In the genomic region with DNA sequence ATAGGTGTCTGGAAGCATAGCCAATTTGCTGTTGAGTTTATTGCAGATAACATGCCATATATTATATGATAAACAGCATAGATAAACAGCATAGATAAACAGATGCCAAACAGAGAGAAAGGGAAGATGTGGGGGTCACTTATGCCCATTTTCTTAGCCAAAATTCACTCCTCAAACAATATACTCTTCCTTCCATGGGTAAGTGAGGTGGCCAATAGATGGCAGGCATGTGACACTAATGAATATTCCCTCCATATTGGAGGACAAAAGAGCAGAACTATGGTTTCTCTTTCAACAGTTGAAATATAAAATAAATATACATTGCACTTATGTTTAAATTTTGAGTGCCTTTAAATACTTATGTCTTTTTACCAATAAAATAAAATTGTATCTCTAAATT, we compare ENCODE assay signal across 8 cellular contexts.
DNase-seq lines count a peak whose midpoint lies in the region; ATAC-seq, FAIRE-seq and TF ChIP-seq lines count a peak whose summit lies in the region.

No MANE protein-coding gene starts in this region.

- no peaks in the 10 kb centered on the region for H3K9me2 ChIP-seq in OCI-LY1 (ENCODE audit: low read depth, low read length)

- peaks cover 7% of the 10 kb centered on the region for H3K9me3 Mint-ChIP-seq in activated naive CD4-positive, alpha-beta T cell treated with anti-CD3 and anti-CD28 coated beads for 36 hours

- H3K4me1 Mint-ChIP-seq in activated naive CD4-positive, alpha-beta T cell treated with anti-CD3 and anti-CD28 coated beads for 36 hours (ENCODE audit: low read depth) = no peaks in the 10 kb centered on the region

- TF ChIP-seq RAD21 in A549 (conservative IDR thresholded peaks at IDR 0.05 in 1 of 2, IDR thresholded peaks at IDR 0.05 in 1 of 2) = peak; percentile 56 to 65; a peak in 4 of 5 replicates

- no peaks in the 10 kb centered on the region for H3K36me3 Mint-ChIP-seq in activated naive CD4-positive, alpha-beta T cell treated with anti-CD3 and anti-CD28 coated beads for 36 hours (ENCODE audit: low read depth)

- no peaks in the 10 kb centered on the region for H3K27me3 Mint-ChIP-seq in activated naive CD4-positive, alpha-beta T cell treated with anti-CD3 and anti-CD28 coated beads for 36 hours (ENCODE audit: low read depth)

- peak; percentile 42 for TF ChIP-seq CTCF in A549 (IDR thresholded peaks at IDR 0.05)
- TF ChIP-seq CTCF in OCI-LY1 (IDR thresholded peaks at IDR 0.05; ENCODE audit: low read length) = peak; percentile 51

- TF ChIP-seq POLR2A in A549 (IDR thresholded peaks at IDR 0.05; ENCODE audit: low read length) = no peak
- no peak for TF ChIP-seq POLR2A in H54 (IDR thresholded peaks at IDR 0.05; ENCODE audit: low read depth, low read length)

- H3K79me2 ChIP-seq in OCI-LY1 (ENCODE audit: insufficient read depth, low read length) = no peaks in the 10 kb centered on the region

- H3K4me1 ChIP-seq in A549 (peaks cover 13% of the 10 kb centered on the region), OCI-LY1 (ENCODE audit: insufficient read depth, low read length, severe bottlenecking) (no peaks in the 10 kb centered on the region)

- DNase-seq in A549 (ENCODE audit: low read depth in 1 of 2, low spot score in 1 of 2) (peak; percentile 6 to 45), H54 (ENCODE audit: insufficient read length, low spot score) (no peak), glomerular visceral epithelial cell (ENCODE audit: extremely low spot score) (peak; percentile 46)
- DNase-seq in activated naive CD4-positive, alpha-beta T cell treated with anti-CD3 and anti-CD28 coated beads for 36 hours = no peak

- no peaks in the 10 kb centered on the region for H3F3A ChIP-seq in OCI-LY1 (ENCODE audit: insufficient read depth, low read length)

- no peak for TF ChIP-seq EP300 in A549 (IDR thresholded peaks at IDR 0.05)

- no peaks in the 10 kb centered on the region for H3K27me3 ChIP-seq in OCI-LY1 (ENCODE audit: insufficient read depth, low read length)

- no peak overlapping the region for H2AFZ ChIP-seq in OCI-LY1 (ENCODE audit: low read length)

- H3K36me3 ChIP-seq in OCI-LY1 (ENCODE audit: insufficient read depth, low read length) = no peaks in the 10 kb centered on the region

- H3K4me3 ChIP-seq in A549 (no peak overlapping the region), OCI-LY1 (ENCODE audit: low read depth, low read length, poor library complexity, severe bottlenecking) (no peak overlapping the region)

- no peaks in the 10 kb centered on the region for H4K20me1 ChIP-seq in OCI-LY1 (ENCODE audit: insufficient read depth, low read length)

- H3K27ac ChIP-seq in A549 (no peak overlapping the region), OCI-LY1 (ENCODE audit: low read depth, low read length, poor library complexity, severe bottlenecking) (no peak overlapping the region)

- peak in 1 of 2 experiments; percentile 68; a peak in 3 of 6 replicates for ATAC-seq in A549
- ATAC-seq in GM21381 (IDR thresholded peaks at IDR 0.05; ENCODE audit: unreplicated experiment) = no peak
- ATAC-seq in HG03442 (IDR thresholded peaks at IDR 0.05; ENCODE audit: unreplicated experiment) = no peak
- ATAC-seq in HG02981 (IDR thresholded peaks at IDR 0.05; ENCODE audit: unreplicated experiment) = no peak

- no peaks in the 10 kb centered on the region for H3K9me3 ChIP-seq in A549
- H3K9me3 ChIP-seq in OCI-LY1 (ENCODE audit: low read length) = no peaks in the 10 kb centered on the region

- FAIRE-seq in A549 (lab: Jason Lieb, UNC) = no peak
- peak; percentile 79 for FAIRE-seq in H54 (lab: Jason Lieb, UNC)

- intact Hi-C loops in activated naive CD4-positive, alpha-beta T cell treated with anti-CD3 and anti-CD28 coated beads for 36 hours (cut with micrococcal nuclease) = loop anchor here (10.0 kb wide), 1 partner anchor 1451 kb away; no protein-coding TSS in a partner anchor

- no peak overlapping the region for H3K9ac ChIP-seq in OCI-LY1 (ENCODE audit: low read length)

- POLR2A ChIA-PET in A549 (lab: Yijun Ruan, JAX) = no interaction called here

- CTCF ChIA-PET in A549 (lab: Yijun Ruan, JAX) = no interaction called here
- CTCF ChIA-PET in activated naive CD4-positive, alpha-beta T cell treated with anti-CD3 and anti-CD28 coated beads for 36 hours (lab: Charles Lee) = no interaction called here

- H3K4me2 ChIP-seq in A549 = no peak overlapping the region
- no peak overlapping the region for H3K4me2 ChIP-seq in OCI-LY1 (ENCODE audit: low read length)

- H3K27ac Mint-ChIP-seq in activated naive CD4-positive, alpha-beta T cell treated with anti-CD3 and anti-CD28 coated beads for 36 hours = no peak overlapping the region

- no peak overlapping the region for H3K4me3 Mint-ChIP-seq in activated naive CD4-positive, alpha-beta T cell treated with anti-CD3 and anti-CD28 coated beads for 36 hours

TF ChIP-seq in A549, 52 proteins besides CTCF, POLR2A, EP300 and RAD21:
- no peak for TF ChIP-seq POLR2AphosphoS2 (conservative IDR thresholded peaks at IDR 0.05; ENCODE audit: low read length)
- peak; percentile 26; the same call in 1 of the 3 replicates for TF ChIP-seq SMC3 (IDR thresholded peaks at IDR 0.05)
- TF ChIP-seq FOXS1 (CRISPR knock-in tag; IDR thresholded peaks at IDR 0.05) = no peak
- TF ChIP-seq CEBPB (IDR thresholded peaks at IDR 0.05) = no peak
- TF ChIP-seq, protein P1, sequence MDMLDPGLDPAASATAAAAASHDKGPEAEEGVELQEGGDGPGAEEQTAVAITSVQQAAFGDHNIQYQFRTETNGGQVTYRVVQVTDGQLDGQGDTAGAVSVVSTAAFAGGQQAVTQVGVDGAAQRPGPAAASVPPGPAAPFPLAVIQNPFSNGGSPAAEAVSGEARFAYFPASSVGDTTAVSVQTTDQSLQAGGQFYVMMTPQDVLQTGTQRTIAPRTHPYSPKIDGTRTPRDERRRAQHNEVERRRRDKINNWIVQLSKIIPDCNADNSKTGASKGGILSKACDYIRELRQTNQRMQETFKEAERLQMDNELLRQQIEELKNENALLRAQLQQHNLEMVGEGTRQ (IDR thresholded peaks at IDR 0.05) = no peak

Comparison
In these comparisons a context has a peak if more than half of its experiments do, and no peak if none do; other contexts are left out.
1. DNase-seq: peak in A549 (2 of 2) and glomerular visceral epithelial cell (single experiment); none in H54 (single experiment) and activated naive CD4-positive, alpha-beta T cell treated with anti-CD3 and anti-CD28 coated beads for 36 hours (single experiment).